Comparison of ENCODE assay signal across 27 cellular contexts in the genomic region with DNA sequence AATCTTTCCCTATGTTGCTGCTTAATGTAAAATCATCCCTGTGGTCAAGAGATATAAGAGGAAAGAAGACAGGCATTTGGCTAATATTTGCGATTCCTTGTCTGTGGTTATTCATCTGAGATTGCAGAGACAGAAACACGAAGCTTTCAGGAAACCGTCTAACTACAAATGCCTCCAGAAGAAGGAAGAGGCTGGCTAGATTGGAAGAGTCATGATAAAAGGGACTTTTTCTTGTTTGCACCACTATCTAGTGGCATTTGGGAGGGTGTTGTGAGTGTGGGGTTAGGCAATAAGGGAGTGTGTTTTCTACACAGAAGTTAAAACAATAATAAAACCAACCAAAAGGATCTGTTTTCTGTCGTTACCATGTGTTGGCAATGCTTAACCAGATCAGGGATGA. TPM values are rescaled to one million over a fixed set of nuclear protein-coding genes. Genes with fewer than 3 reads are reported as not detected.
DNase-seq lines count a peak whose midpoint lies in the region; ATAC-seq and TF ChIP-seq lines count a peak whose summit lies in the region.
"Had no signal": no experiment of that assay in that cellular context is flagged by ENCODE, and none has a peak within 500 bp of the region (broad histone marks: within the 10 kb centered on the region; RNA-seq: fewer than 3 reads in every experiment).

No MANE protein-coding gene starts in this region.

- no peak overlapping the region for H3K4me3 Mint-ChIP-seq in activated CD4-positive, alpha-beta T cell treated with anti-CD3 and anti-CD28 coated beads for 36 hours
- H3K4me3 Mint-ChIP-seq: activated CD8-positive, alpha-beta memory T cell treated with anti-CD3 and anti-CD28 coated beads, Interleukin-2, amount 10 ng/mL, durations not matched to agents 7 days and 5 days; activated T-helper 1 cell treated with anti-CD3 and anti-CD28 coated beads, Interleukin-12 subunit alpha, Interleukin-12 subunit beta, Interleukin-2, Interleukin-4 antibody, amounts not matched to agents 30 ng/mL and 10 ng/mL and 1 ng/mL, durations not matched to agents 14 hours and 24 hours and 36 hours; endodermal cell; immature natural killer cell had no signal

- TF ChIP-seq CTCF in OCI-LY7 (conservative IDR thresholded peaks at IDR 0.05; ENCODE audit: low read length) (no peak), spleen (IDR thresholded peaks at IDR 0.05 in 8 of 11, conservative IDR thresholded peaks at IDR 0.05 in 3 of 11) (no peak), mucosa of descending colon (IDR thresholded peaks at IDR 0.05) (no peak)

- H3K27me3 ChIP-seq in spleen (replicated peaks in 1 of 7) = no peaks in the 10 kb centered on the region
- H3K27me3 ChIP-seq: ascending aorta, cardiac muscle cell, sigmoid colon, stomach, tibial nerve had no signal

- H3K36me3 ChIP-seq in OCI-LY7 (ENCODE audit: insufficient read depth, low read length) (peaks cover 51% of the 10 kb centered on the region), spleen (peaks cover 0 to 72% (median 1%) of the 10 kb centered on the region in 6 donors), mucosa of descending colon (ENCODE audit: low read depth) (no peaks in the 10 kb centered on the region)
- H3K36me3 ChIP-seq: ascending aorta, cardiac muscle cell, sigmoid colon, stomach, tibial nerve had no signal

- H3K27ac ChIP-seq in OCI-LY7 (ENCODE audit: low read depth, low read length, poor library complexity, severe bottlenecking) (no peak overlapping the region), spleen (peak overlapping the region in 6 of 8 donors; percentile 25 to 92 (median 74))
- H3K27ac ChIP-seq: ascending aorta, cardiac muscle cell, coronary artery, psoas muscle, sigmoid colon, tibial nerve had no signal

- no peaks in the 10 kb centered on the region for H3K9me2 ChIP-seq in OCI-LY7 (ENCODE audit: insufficient read depth, low read length)

- no peak overlapping the region for H2AFZ ChIP-seq in OCI-LY7 (ENCODE audit: low read length)

- H3K79me2 ChIP-seq in OCI-LY7 (ENCODE audit: insufficient read depth, low read depth, low read length) = no peaks in the 10 kb centered on the region

- peak overlapping the region; percentile 27 for H3K4me2 ChIP-seq in OCI-LY7 (ENCODE audit: low read length)

- H3K4me3 ChIP-seq in OCI-LY7 (ENCODE audit: low read depth, low read length, poor library complexity, severe bottlenecking) (no peak overlapping the region), spleen (peak overlapping the region in 1 of 8 donors; percentile 23), mucosa of descending colon (no peak overlapping the region)
- H3K4me3 ChIP-seq: ascending aorta, cardiac muscle cell, coronary artery, psoas muscle, sigmoid colon, stomach, tibial nerve had no signal

- peaks cover 11% of the 10 kb centered on the region for H3K4me1 Mint-ChIP-seq in activated CD4-positive, alpha-beta T cell treated with anti-CD3 and anti-CD28 coated beads for 36 hours
- H3K4me1 Mint-ChIP-seq: immature natural killer cell had no signal

- DNase-seq in activated CD4-positive, alpha-beta T cell treated with anti-CD3 and anti-CD28 coated beads for 36 hours = no peak
- DNase-seq in activated CD4-positive, alpha-beta T cell treated with anti-CD3 and anti-CD28 coated beads, Interleukin-2, amount 50 U/mL, for 1 hour = no peak
- DNase-seq in OCI-LY7 (ENCODE audit: low spot score) (no peak), erythroblast (lab: John Stamatoyannopoulos, UW) (peak; percentile 27 to 28), spleen (no peak), mucosa of descending colon (no peak), amygdala (lab: John Stamatoyannopoulos, UW) (no peak)
- DNase-seq in stimulated activated CD4-positive, alpha-beta T cell treated with anti-CD3 and anti-CD28 coated beads, Interleukin-15, amount 100 ng/mL, for 24 hours = no peak
- DNase-seq: activated CD8-positive, alpha-beta memory T cell treated with anti-CD3 and anti-CD28 coated beads, Interleukin-2, amount 10 ng/mL, durations not matched to agents 7 days and 5 days; activated naive CD4-positive, alpha-beta T cell treated with anti-CD3 and anti-CD28 coated beads, Interleukin-2, amount 50 U/mL, for 16 hours; endodermal cell; hypothalamus; immature natural killer cell; KG1; naive B cell; NCI-H510A; nucleus accumbens; PC-3; psoas muscle; sigmoid colon; stomach had no signal

- H3K9me3 ChIP-seq in OCI-LY7 (ENCODE audit: low read length) = no peaks in the 10 kb centered on the region
- H3K9me3 ChIP-seq in spleen = no peaks in the 10 kb centered on the region
- H3K9me3 ChIP-seq in mucosa of descending colon = no peaks in the 10 kb centered on the region
- H3K9me3 ChIP-seq: ascending aorta, psoas muscle, sigmoid colon, stomach, tibial nerve had no signal

- no peaks in the 10 kb centered on the region for H3K9me3 Mint-ChIP-seq in activated CD4-positive, alpha-beta T cell treated with anti-CD3 and anti-CD28 coated beads for 36 hours (ENCODE audit: low read depth)
- H3K9me3 Mint-ChIP-seq: activated T-helper 1 cell treated with anti-CD3 and anti-CD28 coated beads, Interleukin-12 subunit alpha, Interleukin-12 subunit beta, Interleukin-2, Interleukin-4 antibody, amounts not matched to agents 30 ng/mL and 10 ng/mL and 1 ng/mL, durations not matched to agents 14 hours and 24 hours and 36 hours; endodermal cell; immature natural killer cell; naive B cell had no signal

- intact Hi-C loops in activated CD4-positive, alpha-beta T cell treated with anti-CD3 and anti-CD28 coated beads for 36 hours (cut with DNase I, micrococcal nuclease) = no loop called here
- intact Hi-C loops in OCI-LY7 (cut with micrococcal nuclease; ENCODE audit: unreplicated experiment) = loop anchor here (2.0 kb wide), 1 partner anchor 173 kb away; no protein-coding TSS in a partner anchor
- intact Hi-C loops in spleen (cut with DNase I; ENCODE audit: low total_unique reads) = no loop called here
- intact Hi-C loops in mucosa of descending colon (cut with DNase I, micrococcal nuclease) = loop anchor here in 1 of 2 donors (5.0 kb wide), 1 partner anchor 134 kb away; no protein-coding TSS in a partner anchor

- CTCF ChIA-PET in activated CD4-positive, alpha-beta T cell treated with anti-CD3 and anti-CD28 coated beads for 36 hours (lab: Charles Lee) = interaction anchor here (12.6 kb wide), 1 partner anchor 135 kb away, joined by 208 read pairs; no protein-coding TSS in a partner anchor
- CTCF ChIA-PET in OCI-LY7 (lab: Charles Lee; ENCODE audit: unreplicated experiment) = no interaction called here

- no peaks in the 10 kb centered on the region for H3K27me3 Mint-ChIP-seq in activated CD4-positive, alpha-beta T cell treated with anti-CD3 and anti-CD28 coated beads for 36 hours
- H3K27me3 Mint-ChIP-seq: activated CD8-positive, alpha-beta memory T cell treated with anti-CD3 and anti-CD28 coated beads, Interleukin-2, amount 10 ng/mL, durations not matched to agents 7 days and 5 days; naive B cell had no signal

- H3K4me1 ChIP-seq in OCI-LY7 (ENCODE audit: insufficient read depth, low read length, poor library complexity, severe bottlenecking) = peaks cover 67% of the 10 kb centered on the region
- peaks cover 0 to 54% (median 9%) of the 10 kb centered on the region in 6 donors for H3K4me1 ChIP-seq in spleen
- H3K4me1 ChIP-seq in mucosa of descending colon (ENCODE audit: low read depth) = no peaks in the 10 kb centered on the region
- H3K4me1 ChIP-seq: ascending aorta, psoas muscle, sigmoid colon had no signal

- peaks cover 13% of the 10 kb centered on the region for H3K36me3 Mint-ChIP-seq in activated CD4-positive, alpha-beta T cell treated with anti-CD3 and anti-CD28 coated beads for 36 hours (ENCODE audit: low read depth)

- no peaks in the 10 kb centered on the region for H4K20me1 ChIP-seq in OCI-LY7 (ENCODE audit: insufficient read depth, low read length)

- ATAC-seq in activated CD4-positive, alpha-beta T cell treated with anti-CD3 and anti-CD28 coated beads for 36 hours = no peak
- no peak for ATAC-seq in mucosa of descending colon
- ATAC-seq: activated CD8-positive, alpha-beta memory T cell treated with anti-CD3 and anti-CD28 coated beads, Interleukin-2, amount 10 ng/mL, durations not matched to agents 7 days and 5 days; HCT116; PC-3; psoas muscle had no signal

- TF ChIP-seq POLR2A in erythroblast (IDR thresholded peaks at IDR 0.05; ENCODE audit: low read length) (no peak), spleen (IDR thresholded peaks at IDR 0.05) (no peak)

- H3K27ac Mint-ChIP-seq in activated CD4-positive, alpha-beta T cell treated with anti-CD3 and anti-CD28 coated beads for 36 hours = peak overlapping the region; percentile 44
- H3K27ac Mint-ChIP-seq: activated CD8-positive, alpha-beta memory T cell treated with anti-CD3 and anti-CD28 coated beads, Interleukin-2, amount 10 ng/mL, durations not matched to agents 7 days and 5 days; activated T-helper 1 cell treated with anti-CD3 and anti-CD28 coated beads, Interleukin-12 subunit alpha, Interleukin-12 subunit beta, Interleukin-2, Interleukin-4 antibody, amounts not matched to agents 30 ng/mL and 10 ng/mL and 1 ng/mL, durations not matched to agents 14 hours and 24 hours and 36 hours; endodermal cell; immature natural killer cell had no signal

- 48 to 65% (median 49%) methylated on average over 4 of the region's 4 CpGs for WGBS in spleen, 5 donors

- POLR2A ChIA-PET in activated CD4-positive, alpha-beta T cell treated with anti-CD3 and anti-CD28 coated beads for 36 hours (lab: Charles Lee) = no interaction called here
- POLR2A ChIA-PET in OCI-LY7 (lab: Charles Lee) = interaction anchor here (0.5 to 14.9 kb wide), 18 partner anchors 8 to 178 kb away, joined by 3 to 130 read pairs (median 5); a partner anchor contains a TSS

- no TSS peak for BruUV-seq in OCI-LY7 (replicated peaks; lab: Mats Ljungman, UMichigan)

RNA-seq across cellular contexts. Expression of a gene that starts 43.9 kb away (rescaled TPM):
- 10 to 100 TPM; 15.2 to 21.2 TPM for total RNA-seq in activated CD4-positive, alpha-beta T cell treated with anti-CD3 and anti-CD28 coated beads for 36 hours
- 16.1 and 17.6 TPM in 2 replicates for total RNA-seq in OCI-LY7 (2014; rRNA removed; shearing (Covaris generic))
- total RNA-seq in OCI-LY7 (2022) (59.6 and 73.1 TPM in 2 replicates), spleen (10 to 100 TPM; 22.2 to 72.3 (median 37.7) TPM), mucosa of descending colon (1 to 10 TPM; 1.5 to 6.5 (median 1.8) TPM)
- 1 to 10 TPM; 5.0 to 6.4 (median 5.2) TPM for polyA plus RNA-seq in spleen

Comparison
In these comparisons a context has a peak if more than half of its experiments do, and no peak if none do; other contexts are left out.
1. DNase-seq: peak in erythroblast (2 of 2); none in activated CD4-positive, alpha-beta T cell treated with anti-CD3 and anti-CD28 coated beads for 36 hours (single experiment), activated CD4-positive, alpha-beta T cell treated with anti-CD3 and anti-CD28 coated beads, Interleukin-2, amount 50 U/mL, for 1 hour (single experiment), OCI-LY7 (single experiment), spleen (single experiment), stimulated activated CD4-positive, alpha-beta T cell treated with anti-CD3 and anti-CD28 coated beads, Interleukin-15, amount 100 ng/mL, for 24 hours (single experiment), mucosa of descending colon (0 of 3) and amygdala (0 of 56).